Comparison of ENCODE assay signal across 25 cellular contexts in the genomic region with DNA sequence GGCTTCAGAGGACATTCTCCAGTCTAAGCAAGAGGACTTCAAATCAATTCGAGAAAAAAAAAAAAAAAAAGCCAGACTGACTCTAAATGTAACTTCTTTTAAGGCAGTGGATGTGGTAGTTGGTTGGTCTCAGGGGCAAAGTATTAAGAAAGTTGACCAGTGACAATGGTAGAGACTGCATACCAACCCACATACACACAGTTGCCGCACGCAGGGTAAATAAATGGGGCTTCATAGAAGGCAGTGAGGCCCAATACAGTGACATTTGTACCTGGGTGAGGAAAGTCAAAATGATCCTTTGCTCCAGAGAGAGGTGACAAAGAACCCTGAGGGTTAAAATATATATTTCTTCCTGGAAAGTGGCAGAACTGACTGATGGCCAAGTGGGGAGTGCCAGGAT.
DNase-seq lines count a peak whose midpoint lies in the region; ATAC-seq, FAIRE-seq and TF ChIP-seq lines count a peak whose summit lies in the region.
"Had no signal": no experiment of that assay in that cellular context is flagged by ENCODE, and none has a peak within 500 bp of the region (broad histone marks: within the 10 kb centered on the region; RNA-seq: fewer than 3 reads in every experiment).

No MANE protein-coding gene starts in this region.

- H3K4me3 ChIP-seq in astrocyte (ENCODE audit: insufficient read depth, low read depth, low read length) (no peak overlapping the region), hepatocyte (no peak overlapping the region), smooth muscle cell (no peak overlapping the region)
- H3K4me3 ChIP-seq: left ventricle myocardium inferior, right lobe of liver, stomach, transverse colon had no signal

- H3K27ac Mint-ChIP-seq in HFFc6 (peak overlapping the region; percentile 88), astrocyte (ENCODE audit: unreplicated experiment) (peak overlapping the region; percentile 91)
- H3K27ac Mint-ChIP-seq: activated naive CD8-positive, alpha-beta T cell treated with anti-CD3 and anti-CD28 coated beads, Interleukin-2, amount 10 ng/mL, durations not matched to agents 7 days and 5 days; activated T-helper 2 cell treated with anti-CD3 and anti-CD28 coated beads, Interferon-gamma antibody, Interleukin-2, Interleukin-4, amounts not matched to agents 10 μg/mL and 5 μg/mL and 100 μg/mL, durations not matched to agents 14 hours and 24 hours and 36 hours; nephron had no signal

- H3K4me1 Mint-ChIP-seq in HFFc6 (ENCODE audit: low read depth), result peaks cover 38% of the 10 kb centered on the region
- peaks cover 15% of the 10 kb centered on the region for H3K4me1 Mint-ChIP-seq in astrocyte (ENCODE audit: low read depth, unreplicated experiment)
- H3K4me1 Mint-ChIP-seq: activated naive CD8-positive, alpha-beta T cell treated with anti-CD3 and anti-CD28 coated beads, Interleukin-2, amount 10 ng/mL, durations not matched to agents 7 days and 5 days; CD4-positive, alpha-beta memory T cell had no signal

- H3K9me3 Mint-ChIP-seq in HFFc6, result no peaks in the 10 kb centered on the region
- H3K9me3 Mint-ChIP-seq in astrocyte (ENCODE audit: unreplicated experiment), result no peaks in the 10 kb centered on the region
- H3K9me3 Mint-ChIP-seq: activated naive CD8-positive, alpha-beta T cell treated with anti-CD3 and anti-CD28 coated beads, Interleukin-2, amount 10 ng/mL, durations not matched to agents 7 days and 5 days; activated T-helper 2 cell treated with anti-CD3 and anti-CD28 coated beads, Interferon-gamma antibody, Interleukin-2, Interleukin-4, amounts not matched to agents 10 μg/mL and 5 μg/mL and 100 μg/mL, durations not matched to agents 14 hours and 24 hours and 36 hours; CD4-positive, alpha-beta memory T cell; nephron had no signal

- TF ChIP-seq CTCF in HFFc6 (IDR thresholded peaks at IDR 0.05), result no peak
- no peak for TF ChIP-seq CTCF in astrocyte (IDR thresholded peaks at IDR 0.05; ENCODE audit: insufficient read depth, low read depth, low read length)
- no peak for TF ChIP-seq CTCF in hepatocyte (IDR thresholded peaks at IDR 0.05; ENCODE audit: poor library complexity)
- TF ChIP-seq CTCF in smooth muscle cell (IDR thresholded peaks at IDR 0.05; ENCODE audit: borderline replicate concordance, insufficient read depth, poor library complexity, severe bottlenecking), result no peak

- H3F3A ChIP-seq in smooth muscle cell (ENCODE audit: low read depth), result peaks cover 8% of the 10 kb centered on the region

- no peak for FAIRE-seq in astrocyte (lab: Jason Lieb, UNC)

- H3K36me3 Mint-ChIP-seq in HFFc6 (ENCODE audit: low read depth), result peaks cover 10% of the 10 kb centered on the region
- peaks cover 3% of the 10 kb centered on the region for H3K36me3 Mint-ChIP-seq in astrocyte (ENCODE audit: low read depth, unreplicated experiment)

- ATAC-seq in HG03097 (IDR thresholded peaks at IDR 0.05; ENCODE audit: low FRiP score, unreplicated experiment), result no peak

- H4K20me1 ChIP-seq in astrocyte (ENCODE audit: insufficient read depth, low read length) (no peaks in the 10 kb centered on the region), hepatocyte (ENCODE audit: insufficient read depth, poor library complexity, severe bottlenecking) (no peaks in the 10 kb centered on the region), smooth muscle cell (ENCODE audit: low read depth) (no peaks in the 10 kb centered on the region)

- H2AFZ ChIP-seq in astrocyte (ENCODE audit: low read depth, low read length) (no peak overlapping the region), hepatocyte (no peak overlapping the region), smooth muscle cell (ENCODE audit: low read depth) (no peak overlapping the region)

- H3K36me3 ChIP-seq in astrocyte (ENCODE audit: insufficient read depth, low read length) (no peaks in the 10 kb centered on the region), hepatocyte (replicated peaks; ENCODE audit: insufficient read depth, low read depth) (no peaks in the 10 kb centered on the region), smooth muscle cell (ENCODE audit: low read depth) (no peaks in the 10 kb centered on the region)

- H3K27me3 Mint-ChIP-seq in HFFc6 (ENCODE audit: insufficient read depth), result peaks cover 2% of the 10 kb centered on the region; the same call in 1 of the 2 replicates
- no peaks in the 10 kb centered on the region for H3K27me3 Mint-ChIP-seq in astrocyte (ENCODE audit: low read depth, unreplicated experiment)
- H3K27me3 Mint-ChIP-seq: activated naive CD8-positive, alpha-beta T cell treated with anti-CD3 and anti-CD28 coated beads, Interleukin-2, amount 10 ng/mL, durations not matched to agents 7 days and 5 days; CD4-positive, alpha-beta memory T cell had no signal

- no peak overlapping the region for H3K4me3 Mint-ChIP-seq in HFFc6
- H3K4me3 Mint-ChIP-seq in astrocyte (ENCODE audit: unreplicated experiment), result no peak overlapping the region
- H3K4me3 Mint-ChIP-seq: activated naive CD8-positive, alpha-beta T cell treated with anti-CD3 and anti-CD28 coated beads, Interleukin-2, amount 10 ng/mL, durations not matched to agents 7 days and 5 days; CD4-positive, alpha-beta memory T cell; nephron had no signal

- 99% methylated on average over 3 of the region's 3 CpGs for WGBS in hepatocyte (ENCODE audit: low lambda C conversion rate, missing lambda C conversion rate)
- 94% methylated on average over 3 of the region's 3 CpGs for WGBS in smooth muscle cell (ENCODE audit: low lambda C conversion rate)

- no peaks in the 10 kb centered on the region for H3K9me3 ChIP-seq in astrocyte (ENCODE audit: insufficient read depth, low read depth, low read length)
- H3K9me3 ChIP-seq in hepatocyte (ENCODE audit: low read depth), result no peaks in the 10 kb centered on the region
- H3K9me3 ChIP-seq in smooth muscle cell (replicated peaks; ENCODE audit: low read depth), result no peaks in the 10 kb centered on the region
- H3K9me3 ChIP-seq: left ventricle myocardium inferior, right lobe of liver, stomach, transverse colon had no signal

- H3K4me1 ChIP-seq in astrocyte (ENCODE audit: insufficient read depth, low read length) (peaks cover 10% of the 10 kb centered on the region), hepatocyte (ENCODE audit: insufficient read depth) (no peaks in the 10 kb centered on the region), smooth muscle cell (ENCODE audit: low read depth) (no peaks in the 10 kb centered on the region)
- H3K4me1 ChIP-seq: right lobe of liver, transverse colon had no signal

- H3K27ac ChIP-seq in astrocyte (ENCODE audit: low read depth, low read length) (peak overlapping the region; percentile 77), hepatocyte (peak overlapping the region; percentile 18), smooth muscle cell (ENCODE audit: low read depth) (peak overlapping the region; percentile 79)
- H3K27ac ChIP-seq: left ventricle myocardium inferior, right lobe of liver, transverse colon, WERI-Rb-1 had no signal

- H3K79me2 ChIP-seq in astrocyte (ENCODE audit: insufficient read depth, low read length), result no peaks in the 10 kb centered on the region
- H3K79me2 ChIP-seq in hepatocyte, result no peaks in the 10 kb centered on the region
- no peaks in the 10 kb centered on the region for H3K79me2 ChIP-seq in smooth muscle cell (ENCODE audit: low read depth)

- DNase-seq in HFFc6, result no peak
- no peak for DNase-seq in astrocyte (ENCODE audit: low read depth)
- DNase-seq in hepatocyte (ENCODE audit: low spot score), result no peak
- no peak for DNase-seq in smooth muscle cell (lab: John Stamatoyannopoulos, UW; ENCODE audit: unreplicated experiment)
- DNase-seq in NCI-H446 (lab: John Stamatoyannopoulos, UW), result no peak
- no peak for DNase-seq in stimulated activated CD4-positive, alpha-beta T cell treated with anti-CD3 and anti-CD28 coated beads, Interleukin-15, amount 100 ng/mL, for 24 hours
- DNase-seq: activated CD4-positive, alpha-beta T cell treated with anti-CD3 and anti-CD28 coated beads, Interleukin-2, amount 50 U/mL, for 4 hours; activated CD8-positive, alpha-beta memory T cell treated with anti-CD3 and anti-CD28 coated beads, Interleukin-2, amount 50 U/mL, for 4 hours; activated naive CD8-positive, alpha-beta T cell treated with anti-CD3 and anti-CD28 coated beads, Interleukin-2, amount 10 ng/mL, durations not matched to agents 7 days and 5 days; CD4-positive, alpha-beta memory T cell; cerebellar nuclear complex; DMS 273 treated with DMSO at 0.1 percent for 48 hours; hypothalamus; left ventricle myocardium inferior; MV-4-11; NCI-H2171 treated with DMSO at 0.1 percent for 48 hours; NCI-H526; right lobe of liver; stomach; T-helper 9 cell; transverse colon; WERI-Rb-1 had no signal

- peak overlapping the region; percentile 33 for H3K4me2 ChIP-seq in astrocyte (ENCODE audit: low read length)
- no peak overlapping the region for H3K4me2 ChIP-seq in hepatocyte
- no peak overlapping the region for H3K4me2 ChIP-seq in smooth muscle cell

- H3K9ac ChIP-seq in astrocyte (ENCODE audit: low read length) (peak overlapping the region; percentile 42), smooth muscle cell (ENCODE audit: low read depth) (no peak overlapping the region)

- no peaks in the 10 kb centered on the region for H3K9me2 ChIP-seq in hepatocyte (replicated peaks; ENCODE audit: insufficient read depth)

- no peaks in the 10 kb centered on the region for H3K27me3 ChIP-seq in astrocyte (ENCODE audit: insufficient read depth, low read length)
- H3K27me3 ChIP-seq in hepatocyte, result no peaks in the 10 kb centered on the region
- H3K27me3 ChIP-seq in smooth muscle cell (ENCODE audit: low read depth), result no peaks in the 10 kb centered on the region
- H3K27me3 ChIP-seq: right lobe of liver, stomach, transverse colon had no signal

Comparison
In these comparisons a context has a peak if more than half of its experiments do, and no peak if none do; other contexts are left out.
1. H3K27ac ChIP-seq: peak in every context shown above with its lines; median percentile 79 in smooth muscle cell; 77 in astrocyte; 18 in hepatocyte.